8 cellular contexts compared by ENCODE assay signal in genomic region chr2:8477511-8478132, GRCh38.
A peak's percentile ranks its signal among the peaks of the same experiment; 100 is the strongest.
DNase-seq lines count a peak whose midpoint lies in the region; ATAC-seq and TF ChIP-seq lines count a peak whose summit lies in the region.

No MANE protein-coding gene starts in this region.

- H3K18ac ChIP-seq in neuronal stem cell (ENCODE audit: low read length), result no peak overlapping the region

- H3K27me3 ChIP-seq in CD4-positive, alpha-beta memory T cell (ENCODE audit: insufficient read depth, low read length), result no peaks in the 10 kb centered on the region
- no peaks in the 10 kb centered on the region for H3K27me3 ChIP-seq in neuronal stem cell (ENCODE audit: control insufficient read depth in 3 of 3, insufficient read depth in 3 of 3, low read depth in 1 of 3, low read length in 3 of 3)

- no peak overlapping the region for H2BK5ac ChIP-seq in neuronal stem cell (ENCODE audit: low read length)

- intact Hi-C loops in CD4-positive, alpha-beta memory T cell (cut with micrococcal nuclease), result loop anchor here (1.0 to 10.0 kb wide), 4 partner anchors 11 to 750 kb away; no protein-coding TSS in a partner anchor

- no peak overlapping the region for H3K4me2 ChIP-seq in neuronal stem cell (ENCODE audit: insufficient read depth, low read length, poor library complexity, severe bottlenecking)

- peak overlapping the region; percentile 92 to 98 (median 96) for H3K27ac Mint-ChIP-seq in CD4-positive, alpha-beta memory T cell
- H3K27ac Mint-ChIP-seq in activated CD4-positive, alpha-beta memory T cell treated with anti-CD3 and anti-CD28 coated beads, Interleukin-2, amount 10 ng/mL, durations not matched to agents 7 days and 5 days, result peak overlapping the region; percentile 96
- no peak overlapping the region for H3K27ac Mint-ChIP-seq in HFFc6

- peaks cover 68 to 100% (median 89%) of the 10 kb centered on the region in 4 donors for H3K4me1 Mint-ChIP-seq in CD4-positive, alpha-beta memory T cell
- H3K4me1 Mint-ChIP-seq in activated CD4-positive, alpha-beta memory T cell treated with anti-CD3 and anti-CD28 coated beads, Interleukin-2, amount 10 ng/mL, durations not matched to agents 7 days and 5 days, result peaks cover 93% of the 10 kb centered on the region
- no peaks in the 10 kb centered on the region for H3K4me1 Mint-ChIP-seq in HFFc6 (ENCODE audit: low read depth)

- H3K23ac ChIP-seq in neuronal stem cell (ENCODE audit: low read depth, low read length, poor library complexity), result no peak overlapping the region

- no peaks in the 10 kb centered on the region for H3K9me3 ChIP-seq in CD4-positive, alpha-beta memory T cell (ENCODE audit: control insufficient read depth in 1 of 2, low read length in 2 of 2)
- no peaks in the 10 kb centered on the region for H3K9me3 ChIP-seq in neuronal stem cell (replicated peaks in 1 of 2; ENCODE audit: control insufficient read depth in 2 of 2, insufficient read depth in 1 of 2, low read depth in 1 of 2, low read length in 2 of 2)

- no peak overlapping the region for H3K9ac ChIP-seq in neuronal stem cell (ENCODE audit: low read depth, low read length, poor library complexity)

- H2BK120ac ChIP-seq in neuronal stem cell (ENCODE audit: low read depth, low read length), result no peak overlapping the region

- no peak overlapping the region for H3K4ac ChIP-seq in neuronal stem cell (ENCODE audit: low read length)

- no peak overlapping the region for H3K14ac ChIP-seq in neuronal stem cell (ENCODE audit: low read length)

- H2AFZ ChIP-seq in neuronal stem cell (ENCODE audit: low read length), result peak overlapping the region; percentile 43

- no peaks in the 10 kb centered on the region for H3K36me3 ChIP-seq in CD4-positive, alpha-beta memory T cell (ENCODE audit: insufficient read depth, low read length)
- no peaks in the 10 kb centered on the region for H3K36me3 ChIP-seq in neuronal stem cell (replicated peaks in 1 of 2; ENCODE audit: control insufficient read depth in 2 of 2, insufficient read depth in 2 of 2, low read length in 2 of 2)

- peaks cover 95% of the 10 kb centered on the region for H3K4me1 ChIP-seq in CD4-positive, alpha-beta memory T cell (ENCODE audit: insufficient read depth, low read length)
- peaks cover 3 to 10% of the 10 kb centered on the region in 2 donors for H3K4me1 ChIP-seq in neuronal stem cell (ENCODE audit: control insufficient read depth in 2 of 2, insufficient read depth in 1 of 2, low read depth in 1 of 2, low read length in 2 of 2)

- no peaks in the 10 kb centered on the region for H3K36me3 Mint-ChIP-seq in CD4-positive, alpha-beta memory T cell
- H3K36me3 Mint-ChIP-seq in activated CD4-positive, alpha-beta memory T cell treated with anti-CD3 and anti-CD28 coated beads, Interleukin-2, amount 10 ng/mL, durations not matched to agents 7 days and 5 days (ENCODE audit: low read depth), result peaks cover 30% of the 10 kb centered on the region
- H3K36me3 Mint-ChIP-seq in HFFc6 (ENCODE audit: low read depth), result no peaks in the 10 kb centered on the region

- no peaks in the 10 kb centered on the region for H3K27me3 Mint-ChIP-seq in CD4-positive, alpha-beta memory T cell
- no peaks in the 10 kb centered on the region for H3K27me3 Mint-ChIP-seq in activated CD4-positive, alpha-beta memory T cell treated with anti-CD3 and anti-CD28 coated beads, Interleukin-2, amount 10 ng/mL, durations not matched to agents 7 days and 5 days
- H3K27me3 Mint-ChIP-seq in HFFc6 (ENCODE audit: insufficient read depth), result peaks cover 23% of the 10 kb centered on the region

- peak; percentile 55 to 66 (median 60) for DNase-seq in CD4-positive, alpha-beta memory T cell
- DNase-seq in activated CD4-positive, alpha-beta memory T cell treated with anti-CD3 and anti-CD28 coated beads, Interleukin-2, amount 10 ng/mL, durations not matched to agents 7 days and 5 days, result peak; percentile 56
- no peak for DNase-seq in neuronal stem cell (ENCODE audit: low spot score)
- no peak for DNase-seq in HFFc6
- no peak for DNase-seq in NCI-H2081 (lab: John Stamatoyannopoulos, UW)
- DNase-seq in NCI-H774 (lab: John Stamatoyannopoulos, UW), result no peak

- no peak overlapping the region for H2BK12ac ChIP-seq in neuronal stem cell (ENCODE audit: low read length)

- H3K27ac ChIP-seq in CD4-positive, alpha-beta memory T cell (ENCODE audit: low read depth, low read length), result peak overlapping the region; percentile 70
- no peak overlapping the region for H3K27ac ChIP-seq in neuronal stem cell (replicated peaks; ENCODE audit: low read length)

- TF ChIP-seq CTCF in HFFc6 (IDR thresholded peaks at IDR 0.05), result no peak

- no peak overlapping the region for H2BK15ac ChIP-seq in neuronal stem cell (ENCODE audit: low read length)

- peak overlapping the region; percentile 60 for H2AK5ac ChIP-seq in neuronal stem cell (ENCODE audit: low read depth, low read length)

- H4K91ac ChIP-seq in neuronal stem cell (ENCODE audit: low read depth, low read length, poor library complexity), result no peak overlapping the region

- no CpG with 5 or more reads among the region's 8 CpGs for WGBS in neuronal stem cell (ENCODE audit: extremely low coverage in 2 of 2, insufficient read length in 2 of 2, insufficient replicate concordance in 1 of 2), 2 donors

- CTCF ChIA-PET in CD4-positive, alpha-beta memory T cell (lab: Charles Lee; ENCODE audit: partially characterized antibody), result interaction anchor here (0.7 to 3.0 kb wide), 7 partner anchors 10 to 752 kb away, joined by 3 to 18 read pairs (median 4); partner anchors contain the start of gene ID2
- CTCF ChIA-PET in activated CD4-positive, alpha-beta memory T cell treated with anti-CD3 and anti-CD28 coated beads, Interleukin-2, amount 10 ng/mL, durations not matched to agents 7 days and 5 days (lab: Charles Lee), result interaction anchor here (1.0 to 3.2 kb wide), 5 partner anchors 12 to 752 kb away, joined by 3 to 21 read pairs (median 4); partner anchors contain the start of gene ID2

- H3K79me1 ChIP-seq in neuronal stem cell (ENCODE audit: low read depth, low read length), result no peaks in the 10 kb centered on the region

- H3K4me3 ChIP-seq in CD4-positive, alpha-beta memory T cell (ENCODE audit: low read length in 2 of 2), result peak overlapping the region; percentile 27 to 41
- no peak overlapping the region for H3K4me3 ChIP-seq in neuronal stem cell (ENCODE audit: low read length in 2 of 2)

- POLR2A ChIA-PET in CD4-positive, alpha-beta memory T cell (lab: Charles Lee; ENCODE audit: partially characterized antibody), result interaction anchor here (0.7 to 5.9 kb wide), 13 partner anchors 10 to 752 kb away, joined by 3 to 81 read pairs (median 8); partner anchors contain the start of gene ID2
- POLR2A ChIA-PET in activated CD4-positive, alpha-beta memory T cell treated with anti-CD3 and anti-CD28 coated beads, Interleukin-2, amount 10 ng/mL, durations not matched to agents 7 days and 5 days (lab: Charles Lee), result interaction anchor here (0.7 to 8.2 kb wide), 15 partner anchors 9 to 753 kb away, joined by 3 to 122 read pairs (median 5); partner anchors contain the start of genes ID2 and KIDINS220

- peak overlapping the region; percentile 75 to 94 (median 82) for H3K4me3 Mint-ChIP-seq in CD4-positive, alpha-beta memory T cell
- H3K4me3 Mint-ChIP-seq in activated CD4-positive, alpha-beta memory T cell treated with anti-CD3 and anti-CD28 coated beads, Interleukin-2, amount 10 ng/mL, durations not matched to agents 7 days and 5 days, result peak overlapping the region; percentile 58
- no peak overlapping the region for H3K4me3 Mint-ChIP-seq in HFFc6

- no peaks in the 10 kb centered on the region for H3K9me3 Mint-ChIP-seq in CD4-positive, alpha-beta memory T cell
- H3K9me3 Mint-ChIP-seq in activated CD4-positive, alpha-beta memory T cell treated with anti-CD3 and anti-CD28 coated beads, Interleukin-2, amount 10 ng/mL, durations not matched to agents 7 days and 5 days, result no peaks in the 10 kb centered on the region
- no peaks in the 10 kb centered on the region for H3K9me3 Mint-ChIP-seq in HFFc6

- ATAC-seq in GM19328 (IDR thresholded peaks at IDR 0.05; ENCODE audit: unreplicated experiment), result peak; percentile 46
- ATAC-seq in HG03280 (IDR thresholded peaks at IDR 0.05; ENCODE audit: unreplicated experiment), result peak; percentile 52

- no peak overlapping the region for H4K8ac ChIP-seq in neuronal stem cell (ENCODE audit: low read depth, low read length)

Comparison
In these comparisons a context has a peak if more than half of its experiments do, and no peak if none do; other contexts are left out.
1. DNase-seq: peak in CD4-positive, alpha-beta memory T cell (5 of 5) and activated CD4-positive, alpha-beta memory T cell treated with anti-CD3 and anti-CD28 coated beads, Interleukin-2, amount 10 ng/mL, durations not matched to agents 7 days and 5 days (single experiment); none in neuronal stem cell (single experiment), HFFc6 (single experiment), NCI-H2081 (0 of 2) and NCI-H774 (single experiment).
2. H3K4me3 ChIP-seq: peak in CD4-positive, alpha-beta memory T cell (2 of 2); none in neuronal stem cell (0 of 2).